In genomic region chr18:76491436-76491800, GRCh38 we compare ENCODE assay signal across 8 cellular contexts. TPM values are rescaled to one million over a fixed set of nuclear protein-coding genes. Genes with fewer than 3 reads are reported as not detected.
DNase-seq lines count a peak whose midpoint lies in the region; ATAC-seq and TF ChIP-seq lines count a peak whose summit lies in the region.

No MANE protein-coding gene starts in this region.

- peaks cover 53% of the 10 kb centered on the region for H3K4me1 Mint-ChIP-seq in stimulated activated naive CD8-positive, alpha-beta T cell treated with anti-CD3 and anti-CD28 coated beads, Interleukin-15, amount 100 ng/mL, for 72 hours

- DNase-seq in NCI-H1436 (lab: John Stamatoyannopoulos, UW) (peak; percentile 66), NCI-H1436 treated with DMSO at 0.1 percent for 48 hours (lab: John Stamatoyannopoulos, UW) (no peak), NCI-H2227 treated with DMSO at 0.1 percent for 48 hours (lab: John Stamatoyannopoulos, UW) (peak; percentile 33), epithelial cell of proximal tubule (ENCODE audit: low read depth) (no peak), retina (no peak)
- DNase-seq in activated T-cell treated with anti-CD3 and anti-CD28 coated beads, Interleukin-2, amount 50 U/mL, for 1 hour, result peak; percentile 78
- DNase-seq in stimulated activated naive CD8-positive, alpha-beta T cell treated with anti-CD3 and anti-CD28 coated beads, Interleukin-15, amount 100 ng/mL, for 72 hours, result peak in 1 of 2 donors; percentile 40

- no peaks in the 10 kb centered on the region for H3K9me3 ChIP-seq in mucosa of rectum (ENCODE audit: control insufficient read depth in 2 of 2, low read length in 2 of 2)

- no peaks in the 10 kb centered on the region for H3K27me3 ChIP-seq in mucosa of rectum (ENCODE audit: control insufficient read depth in 2 of 2, insufficient read depth in 2 of 2, low read length in 2 of 2)

- H3K9ac ChIP-seq in mucosa of rectum (ENCODE audit: low read depth in 1 of 2, low read length in 2 of 2), result peak overlapping the region in 1 of 2 donors; percentile 75

- no peaks in the 10 kb centered on the region for H3K36me3 ChIP-seq in mucosa of rectum (ENCODE audit: control insufficient read depth in 2 of 2, insufficient read depth in 2 of 2, low read length in 2 of 2)

- TF ChIP-seq CTCF in epithelial cell of proximal tubule (conservative IDR thresholded peaks at IDR 0.05; ENCODE audit: low read depth, low read length), result no peak

- peak overlapping the region; percentile 90 to 96 for H3K4me3 Mint-ChIP-seq in stimulated activated naive CD8-positive, alpha-beta T cell treated with anti-CD3 and anti-CD28 coated beads, Interleukin-15, amount 100 ng/mL, for 72 hours

- peak overlapping the region in 1 of 2 donors; percentile 98 for H3K27ac Mint-ChIP-seq in stimulated activated naive CD8-positive, alpha-beta T cell treated with anti-CD3 and anti-CD28 coated beads, Interleukin-15, amount 100 ng/mL, for 72 hours

- no peaks in the 10 kb centered on the region for H3K9me3 Mint-ChIP-seq in stimulated activated naive CD8-positive, alpha-beta T cell treated with anti-CD3 and anti-CD28 coated beads, Interleukin-15, amount 100 ng/mL, for 72 hours

- H3K27ac ChIP-seq in mucosa of rectum (ENCODE audit: low read depth in 2 of 2, low read length in 2 of 2), result peak overlapping the region; percentile 83 to 85

- H3K4me1 ChIP-seq in mucosa of rectum (ENCODE audit: control insufficient read depth in 2 of 2, insufficient read depth in 2 of 2, low read length in 2 of 2), result peaks cover 18 to 20% of the 10 kb centered on the region in 2 donors

- peaks cover 11% of the 10 kb centered on the region for H3K27me3 Mint-ChIP-seq in stimulated activated naive CD8-positive, alpha-beta T cell treated with anti-CD3 and anti-CD28 coated beads, Interleukin-15, amount 100 ng/mL, for 72 hours

- peak; percentile 31 for ATAC-seq in stimulated activated naive CD8-positive, alpha-beta T cell treated with anti-CD3 and anti-CD28 coated beads, Interleukin-15, amount 100 ng/mL, for 72 hours

- H3K4me3 ChIP-seq in epithelial cell of proximal tubule (ENCODE audit: low read depth, low read length) (peak overlapping the region; percentile 91), mucosa of rectum (ENCODE audit: low read length in 2 of 2) (peak overlapping the region; percentile 89 to 99)

RNA-seq across cellular contexts. Expression of gene ZNF516, which starts 3.6 kb away (rescaled TPM):
- 14.8 and 15.7 TPM in 2 replicates for total RNA-seq in epithelial cell of proximal tubule

Comparison
In these comparisons a context has a peak if more than half of its experiments do, and no peak if none do; other contexts are left out.
1. DNase-seq: peak in NCI-H1436 (single experiment), NCI-H2227 treated with DMSO at 0.1 percent for 48 hours (single experiment) and activated T-cell treated with anti-CD3 and anti-CD28 coated beads, Interleukin-2, amount 50 U/mL, for 1 hour (single experiment); none in NCI-H1436 treated with DMSO at 0.1 percent for 48 hours (single experiment), epithelial cell of proximal tubule (single experiment) and retina (single experiment).